ENCODE assay signal across 9 cellular contexts in the genomic region with DNA sequence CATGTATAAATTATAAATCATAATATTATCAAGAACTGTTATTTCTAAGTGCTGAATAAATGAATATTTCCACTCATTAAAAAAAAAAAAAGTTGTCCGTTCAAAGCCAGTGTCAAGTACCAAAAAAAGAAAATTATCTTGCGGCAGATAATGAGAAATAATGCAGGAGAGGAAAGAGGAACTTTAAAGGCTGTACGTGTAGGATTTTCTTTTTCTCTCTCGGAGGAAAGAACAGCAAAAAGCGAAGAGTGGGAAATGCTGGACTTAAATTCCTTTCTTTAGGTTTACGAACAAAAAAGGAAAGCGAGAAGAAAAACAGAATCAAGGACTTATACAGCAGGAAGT. TPM values are rescaled to one million over a fixed set of nuclear protein-coding genes. Genes with fewer than 3 reads are reported as not detected.
DNase-seq lines count a peak whose midpoint lies in the region; ATAC-seq and TF ChIP-seq lines count a peak whose summit lies in the region.
"Had no signal": no experiment of that assay in that cellular context is flagged by ENCODE, and none has a peak within 500 bp of the region (broad histone marks: within the 10 kb centered on the region; RNA-seq: fewer than 3 reads in every experiment).

No MANE protein-coding gene starts in this region.

- H3K27me3 ChIP-seq in right atrium auricular region (no peaks in the 10 kb centered on the region), brain microvascular endothelial cell (replicated peaks) (no peaks in the 10 kb centered on the region), aorta (ENCODE audit: control insufficient read depth in 1 of 2, insufficient read depth in 2 of 2, low read length in 1 of 2) (no peaks in the 10 kb centered on the region)

- H3K9me3 ChIP-seq in right atrium auricular region, result no peaks in the 10 kb centered on the region
- H3K9me3 ChIP-seq in mesodermal cell (ENCODE audit: control insufficient read depth, low read length), result peaks cover 7% of the 10 kb centered on the region
- H3K9me3 ChIP-seq in aorta (ENCODE audit: control insufficient read depth, low read length), result no peaks in the 10 kb centered on the region

- H3K27ac ChIP-seq in right atrium auricular region, result peak overlapping the region; percentile 82 to 89
- H3K27ac ChIP-seq in brain microvascular endothelial cell, result peak overlapping the region; percentile 75
- H3K27ac ChIP-seq in mesodermal cell (ENCODE audit: low read depth, low read length, severe bottlenecking), result peak overlapping the region; percentile 78
- H3K27ac ChIP-seq in aorta (ENCODE audit: low read depth in 1 of 2, low read length in 2 of 2), result no peak overlapping the region

- intact Hi-C loops in left ventricle myocardium superior (cut with micrococcal nuclease), result loop anchor here (10.0 kb wide), 1 partner anchor 361 kb away; no protein-coding TSS in a partner anchor
- intact Hi-C loops in aorta (cut with DNase I), result loop anchor here in 1 of 2 donors (10.0 kb wide), 3 partner anchors 91 to 441 kb away; no protein-coding TSS in a partner anchor

- in situ Hi-C loops in brain microvascular endothelial cell (cut with HindIII; ENCODE audit: low pct_ligation_motif_present, low sequenced_read_pairs), result no loop called here

- no peaks in the 10 kb centered on the region for H3K36me3 ChIP-seq in right atrium auricular region
- no peaks in the 10 kb centered on the region for H3K36me3 ChIP-seq in brain microvascular endothelial cell (replicated peaks)
- H3K36me3 ChIP-seq in mesodermal cell (ENCODE audit: control insufficient read depth, insufficient read depth, low read length), result no peaks in the 10 kb centered on the region
- no peaks in the 10 kb centered on the region for H3K36me3 ChIP-seq in aorta (ENCODE audit: control insufficient read depth in 1 of 2, insufficient read depth in 2 of 2, low read length in 1 of 2)

- DNase-seq in right atrium auricular region (ENCODE audit: low spot score) (no peak), left ventricle myocardium superior (no peak), brain microvascular endothelial cell (no peak), aorta (no peak), NCI-H1930 (lab: John Stamatoyannopoulos, UW) (no peak), cerebellar cortex (ENCODE audit: low spot score) (no peak)

- 77 to 80% methylated on average over 6 to 7 of the region's 7 CpGs for WGBS in mesodermal cell (ENCODE audit: insufficient coverage in 2 of 2), 2 experiments
- 6 to 7% methylated on average over 7 of the region's 7 CpGs for WGBS in aorta, 2 donors

- H3K4me1 ChIP-seq in right atrium auricular region (peaks cover 0 to 7% of the 10 kb centered on the region in 2 donors), mesodermal cell (ENCODE audit: control insufficient read depth, insufficient read depth, low read length, poor library complexity, severe bottlenecking) (peaks cover 7% of the 10 kb centered on the region), aorta (ENCODE audit: control insufficient read depth in 1 of 2, insufficient read depth in 2 of 2, low read length in 2 of 2) (no peaks in the 10 kb centered on the region)

- TF ChIP-seq CTCF in right atrium auricular region (IDR thresholded peaks at IDR 0.05) (no peak), brain microvascular endothelial cell (IDR thresholded peaks at IDR 0.05; ENCODE audit: low read depth, low read length, missing control alignments) (no peak)

- no peak for ATAC-seq in left ventricle myocardium superior
- ATAC-seq in aorta (ENCODE audit: low FRiP score), result no peak
- ATAC-seq in GM21423 (IDR thresholded peaks at IDR 0.05; ENCODE audit: unreplicated experiment), result no peak

- H3K4me3 ChIP-seq in right atrium auricular region (peak overlapping the region; percentile 44 to 60), brain microvascular endothelial cell (ENCODE audit: low read depth, low read length) (peak overlapping the region; percentile 72), mesodermal cell (ENCODE audit: extremely low read depth, insufficient read depth, low read length, poor library complexity, severe bottlenecking) (peak overlapping the region; percentile 34), aorta (ENCODE audit: low read length in 2 of 2) (peak overlapping the region; percentile 31 to 51)

RNA-seq across cellular contexts. Expression of a gene that starts 1.0 kb away (rescaled TPM):
- total RNA-seq in right atrium auricular region (not detected), left ventricle myocardium superior (not detected), aorta (not detected)
- not detected for polyA plus RNA-seq in mesodermal cell (2013, experiment 1 of 2)
- not detected for polyA plus RNA-seq in mesodermal cell (2013, experiment 2 of 2)
- polyA plus RNA-seq in aorta, result not detected
- total RNA-seq: T-helper 1 cell treated with Interleukin-12 subunit alpha and Interleukin-12 subunit beta and Interleukin-4 antibody, amounts not matched to agents 30 ng/mL and 1 ng/mL, for 36 hours had no signal

RNA-seq across cellular contexts. Expression of a gene that starts 43.2 kb away (rescaled TPM):
- total RNA-seq in right atrium auricular region, result 10 to 100 TPM in 1 of 2 donors, 1 to 10 TPM in 1; 5.0 to 12.1 TPM
- total RNA-seq in left ventricle myocardium superior, result 2.8 TPM
- 11.4 TPM for polyA plus RNA-seq in mesodermal cell (2013, experiment 1 of 2)
- polyA plus RNA-seq in mesodermal cell (2013, experiment 2 of 2), result 7.7 TPM
- total RNA-seq in aorta, result 10 to 100 TPM; 42.9 to 54.0 TPM
- 10 to 100 TPM; 29.2 to 57.4 TPM for polyA plus RNA-seq in aorta

Comparison
In these comparisons a context has a peak if more than half of its experiments do, and no peak if none do; other contexts are left out.
1. H3K27ac ChIP-seq: peak in right atrium auricular region (2 of 2), brain microvascular endothelial cell (single experiment) and mesodermal cell (single experiment); none in aorta (0 of 2).
2. Peak in every context shown above with its lines, with median percentiles within 50 percentile points of each other: H3K4me3 ChIP-seq.